Comparison of ENCODE assay signal across 8 cellular contexts in the genomic region with DNA sequence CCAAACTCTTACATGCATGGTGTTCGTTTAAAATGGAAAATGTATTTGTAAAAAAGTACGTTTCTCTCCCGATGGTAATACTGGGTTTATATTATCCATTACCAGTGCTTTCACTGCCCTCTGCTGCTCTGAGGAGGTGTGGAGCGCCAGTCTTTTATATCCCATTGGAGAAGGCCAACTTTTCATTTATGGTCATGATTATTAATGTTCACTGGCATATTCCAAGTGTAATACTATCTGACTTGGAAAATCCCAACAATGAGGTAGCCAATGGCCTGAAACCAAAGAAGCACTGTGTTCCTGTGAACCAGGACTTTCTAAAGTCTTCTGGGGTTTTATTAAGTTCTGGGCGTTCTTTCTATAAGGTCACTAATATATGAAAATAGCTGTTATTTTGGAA.
DNase-seq lines count a peak whose midpoint lies in the region; ATAC-seq and TF ChIP-seq lines count a peak whose summit lies in the region.

No MANE protein-coding gene starts in this region.

- H2AFZ ChIP-seq in neural progenitor cell (replicated peaks) = no peak overlapping the region

- no peak for TF ChIP-seq POLR2A in erythroblast (IDR thresholded peaks at IDR 0.05; ENCODE audit: low read length)

- no peaks in the 10 kb centered on the region for H3K79me2 ChIP-seq in neural progenitor cell (ENCODE audit: low read depth)

- in situ Hi-C loops in HAP-1 (cut with MboI; ENCODE audit: low sequenced_read_pairs) (no loop called here), Panc1 (cut with HindIII; ENCODE audit: low pct_unique_long_range_greater_than_20kb, low sequenced_read_pairs) (no loop called here)

- peaks cover 2% of the 10 kb centered on the region for H3K27me3 Mint-ChIP-seq in neural progenitor cell (ENCODE audit: insufficient read depth, low read depth)

- H3K9me3 ChIP-seq in AG04450 (ENCODE audit: control insufficient read depth, insufficient read depth, low read length) (no peaks in the 10 kb centered on the region), HAP-1 (no peaks in the 10 kb centered on the region), Panc1 (ENCODE audit: control insufficient read depth, insufficient read depth, low read depth, low read length) (no peaks in the 10 kb centered on the region), neural progenitor cell (ENCODE audit: low read depth) (no peaks in the 10 kb centered on the region)

- H3K9me3 Mint-ChIP-seq in neural progenitor cell = no peaks in the 10 kb centered on the region

- H3K4me1 Mint-ChIP-seq in neural progenitor cell = peaks cover 10% of the 10 kb centered on the region

- H3K9ac ChIP-seq in neural progenitor cell = no peak overlapping the region

- no peaks in the 10 kb centered on the region for H3K27me3 ChIP-seq in AG04450 (ENCODE audit: control insufficient read depth, insufficient read depth, low read length)
- H3K27me3 ChIP-seq in HAP-1 (ENCODE audit: low read depth) = no peaks in the 10 kb centered on the region
- H3K27me3 ChIP-seq in Panc1 (ENCODE audit: control insufficient read depth, insufficient read depth, low read length) = no peaks in the 10 kb centered on the region
- no peaks in the 10 kb centered on the region for H3K27me3 ChIP-seq in neural progenitor cell

- H3F3A ChIP-seq in neural progenitor cell (ENCODE audit: low read depth) = no peaks in the 10 kb centered on the region

- no peaks in the 10 kb centered on the region for H4K20me1 ChIP-seq in neural progenitor cell (ENCODE audit: low read depth)

- no peak for DNase-seq in AG04450 (ENCODE audit: low read depth, low spot score)
- DNase-seq in HAP-1 (ENCODE audit: low spot score in 2 of 2) = peak; percentile 37 to 54
- no peak for DNase-seq in Panc1 (ENCODE audit: low read depth, low spot score)
- peak; percentile 3 to 14 for DNase-seq in erythroblast (lab: John Stamatoyannopoulos, UW)
- peak; percentile 44 for DNase-seq in neural progenitor cell (ENCODE audit: low spot score)
- DNase-seq in stimulated activated CD4-positive, alpha-beta T cell treated with anti-CD3 and anti-CD28 coated beads, Interleukin-4, amount 100 ng/mL, for 4 hours = no peak
- DNase-seq in middle frontal gyrus (ENCODE audit: extremely low spot score, low spot score) = no peak

- CTCF ChIA-PET in AG04450 (lab: Charles Lee) (interaction anchor here (0.6 to 9.5 kb wide), 28 partner anchors 11 to 305 kb away, joined by 3 to 116 read pairs (median 4); partner anchors contain the start of gene SYNPO2), Panc1 (lab: Charles Lee) (no interaction called here)

- TF ChIP-seq CTCF in AG04450 (IDR thresholded peaks at IDR 0.05; ENCODE audit: low read depth, low read length) (peak; percentile 78), Panc1 (IDR thresholded peaks at IDR 0.05) (peak; percentile 63; the same call in 1 of the 2 replicates), neural progenitor cell (IDR thresholded peaks at IDR 0.05) (peak; percentile 59)

- H3K27ac Mint-ChIP-seq in neural progenitor cell = no peak overlapping the region

- ATAC-seq in Panc1 = peak; percentile 94
- ATAC-seq in GM21367 (IDR thresholded peaks at IDR 0.05; ENCODE audit: unreplicated experiment) = no peak

- H3K27ac ChIP-seq in AG04450 (ENCODE audit: low read depth, low read length) = no peak overlapping the region
- no peak overlapping the region for H3K27ac ChIP-seq in Panc1 (ENCODE audit: low read length)
- H3K27ac ChIP-seq in neural progenitor cell = no peak overlapping the region

- H3K4me1 ChIP-seq in HAP-1 = no peaks in the 10 kb centered on the region
- no peaks in the 10 kb centered on the region for H3K4me1 ChIP-seq in Panc1 (ENCODE audit: control insufficient read depth, insufficient read depth, low read length)
- no peaks in the 10 kb centered on the region for H3K4me1 ChIP-seq in neural progenitor cell

- H3K4me3 ChIP-seq in AG04450 (ENCODE audit: low read depth, low read length) (no peak overlapping the region), HAP-1 (no peak overlapping the region), Panc1 (ENCODE audit: low read depth in 2 of 2, low read length in 2 of 2) (no peak overlapping the region), neural progenitor cell (no peak overlapping the region)

- no peak overlapping the region for H3K4me3 Mint-ChIP-seq in neural progenitor cell

- POLR2A ChIA-PET in AG04450 (lab: Yijun Ruan, JAX) = interaction anchor here (0.6 kb wide), 1 partner anchor 331 kb away, joined by 3 read pairs; no protein-coding TSS in a partner anchor
- POLR2A ChIA-PET in Panc1 (lab: Charles Lee) = no interaction called here

- BruUV-seq in Panc1 (replicated peaks; lab: Mats Ljungman, UMichigan) = no TSS peak

- no peaks in the 10 kb centered on the region for H3K36me3 ChIP-seq in HAP-1 (replicated peaks)
- no peaks in the 10 kb centered on the region for H3K36me3 ChIP-seq in Panc1 (ENCODE audit: control insufficient read depth, insufficient read depth, low read length)
- H3K36me3 ChIP-seq in neural progenitor cell = no peaks in the 10 kb centered on the region

- intact Hi-C loops in Panc1 (cut with micrococcal nuclease; ENCODE audit: unreplicated experiment) = loop anchor here (5.0 kb wide), 2 partner anchors 197 to 227 kb away; no protein-coding TSS in a partner anchor

- H3K36me3 Mint-ChIP-seq in neural progenitor cell = no peaks in the 10 kb centered on the region

- no peak overlapping the region for H3K4me2 ChIP-seq in neural progenitor cell

Comparison
In these comparisons a context has a peak if more than half of its experiments do, and no peak if none do; other contexts are left out.
1. DNase-seq: peak in HAP-1 (2 of 2), erythroblast (2 of 2) and neural progenitor cell (single experiment); none in AG04450 (single experiment), Panc1 (single experiment), stimulated activated CD4-positive, alpha-beta T cell treated with anti-CD3 and anti-CD28 coated beads, Interleukin-4, amount 100 ng/mL, for 4 hours (0 of 2) and middle frontal gyrus (single experiment).
2. Peak in every context shown above with its lines, with median percentiles within 50 percentile points of each other: CTCF ChIP-seq.